8 cellular contexts compared by ENCODE assay signal in the genomic region with DNA sequence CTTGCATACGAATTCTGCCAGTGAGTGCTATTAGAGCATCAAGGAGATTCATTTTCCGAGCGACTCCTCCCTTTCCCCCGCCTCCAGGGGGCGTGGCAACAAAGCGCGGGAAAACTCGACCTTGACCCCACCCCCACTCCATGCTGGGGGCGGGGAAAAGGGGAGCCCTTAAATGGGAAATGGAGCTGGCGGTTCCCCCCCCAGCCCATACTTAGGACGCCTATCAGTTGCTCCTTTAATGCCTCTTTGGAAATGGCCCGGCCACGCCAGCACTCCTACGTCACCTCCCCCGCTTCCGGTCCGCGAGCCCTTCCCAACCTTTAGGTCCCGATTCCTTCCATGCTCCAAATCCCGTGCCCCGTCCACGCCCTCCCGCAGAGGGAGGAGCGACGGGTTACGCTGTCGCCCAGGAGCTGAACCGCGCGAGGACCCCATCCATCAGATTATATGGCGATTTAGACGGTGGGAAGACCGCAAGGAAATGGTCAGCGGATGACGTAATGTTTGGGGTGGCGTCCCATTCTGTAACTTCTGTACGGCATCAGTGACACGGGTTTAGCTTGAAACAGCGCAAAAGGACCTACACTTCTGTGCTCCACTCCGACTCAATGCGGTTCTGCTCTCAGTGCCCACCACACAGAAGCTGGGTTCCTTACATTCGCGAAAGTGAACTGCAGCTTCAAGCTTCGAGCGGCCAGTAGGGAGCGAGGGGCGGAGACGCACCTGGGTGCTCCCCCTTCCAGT. TPM values are rescaled to one million over a fixed set of nuclear protein-coding genes. Genes with fewer than 3 reads are reported as not detected.
DNase-seq lines count a peak whose midpoint lies in the region; ATAC-seq and TF ChIP-seq lines count a peak whose summit lies in the region.

No MANE protein-coding gene starts in this region.

- no peaks in the 10 kb centered on the region for H3K36me3 Mint-ChIP-seq in activated naive CD4-positive, alpha-beta T cell treated with anti-CD3 and anti-CD28 coated beads, Interleukin-2, amount 50 U/mL, for 24 hours

- H3K9me3 Mint-ChIP-seq in activated naive CD4-positive, alpha-beta T cell treated with anti-CD3 and anti-CD28 coated beads, Interleukin-2, amount 50 U/mL, for 24 hours, result no peaks in the 10 kb centered on the region

- peak overlapping the region; percentile 95 for H3K9ac ChIP-seq in SK-N-MC (ENCODE audit: insufficient read length)

- TF ChIP-seq EP300 in suprapubic skin (IDR thresholded peaks at IDR 0.05), result no peak

- H3K27ac ChIP-seq in SK-N-MC, result peak overlapping the region; percentile 98
- H3K27ac ChIP-seq in suprapubic skin, result peak overlapping the region; percentile 99

- no peak for TF ChIP-seq CTCF in suprapubic skin (IDR thresholded peaks at IDR 0.05)

- ATAC-seq in HG02571 (IDR thresholded peaks at IDR 0.05; ENCODE audit: unreplicated experiment), result peak; percentile 41

- H3K4me1 Mint-ChIP-seq in activated naive CD4-positive, alpha-beta T cell treated with anti-CD3 and anti-CD28 coated beads, Interleukin-2, amount 50 U/mL, for 24 hours, result peaks cover 46% of the 10 kb centered on the region

- H3K27ac Mint-ChIP-seq in activated naive CD4-positive, alpha-beta T cell treated with anti-CD3 and anti-CD28 coated beads, Interleukin-2, amount 50 U/mL, for 24 hours, result peak overlapping the region; percentile 99

- peaks cover 23% of the 10 kb centered on the region for H3K4me1 ChIP-seq in suprapubic skin

- H3K27me3 ChIP-seq in suprapubic skin, result no peaks in the 10 kb centered on the region

- no peaks in the 10 kb centered on the region for H3K27me3 Mint-ChIP-seq in activated naive CD4-positive, alpha-beta T cell treated with anti-CD3 and anti-CD28 coated beads, Interleukin-2, amount 50 U/mL, for 24 hours

- peak in 1 of 2 donors; percentile 57 for TF ChIP-seq POLR2A in suprapubic skin (IDR thresholded peaks at IDR 0.05)

- DNase-seq in GM03348 (ENCODE audit: low spot score), result peak; percentile 95
- DNase-seq in NCI-H1048 (lab: John Stamatoyannopoulos, UW), result peak; percentile 98
- peak; percentile 91 for DNase-seq in SK-N-MC (ENCODE audit: low read depth, low spot score)
- DNase-seq in globus pallidus (ENCODE audit: low spot score), result peak; percentile 97
- DNase-seq in nucleus accumbens (lab: John Stamatoyannopoulos, UW), result peak; percentile 57 to 96 (median 91)
- DNase-seq in suprapubic skin (ENCODE audit: low spot score in 2 of 2), result peak; percentile 98 to 99

- H3K4me3 ChIP-seq in SK-N-MC (peak overlapping the region; percentile 94), suprapubic skin (peak overlapping the region; percentile 94)

- WGBS in suprapubic skin, result under 1% methylated on average over 44 of the region's 48 CpGs

- H3K36me3 ChIP-seq in SK-N-MC (ENCODE audit: insufficient read depth, low read length), result peaks cover 4% of the 10 kb centered on the region; the same call in 1 of the 2 replicates
- peaks cover 16% of the 10 kb centered on the region for H3K36me3 ChIP-seq in suprapubic skin

- no peaks in the 10 kb centered on the region for H3K9me3 ChIP-seq in SK-N-MC (ENCODE audit: low read depth, low read length)
- H3K9me3 ChIP-seq in suprapubic skin, result no peaks in the 10 kb centered on the region

- H3K4me3 Mint-ChIP-seq in activated naive CD4-positive, alpha-beta T cell treated with anti-CD3 and anti-CD28 coated beads, Interleukin-2, amount 50 U/mL, for 24 hours, result peak overlapping the region; percentile 98

RNA-seq across cellular contexts. Expression of a gene that starts 0.7 kb away (rescaled TPM):
- 10 to 100 TPM; 23.6 to 36.8 (median 29.7) TPM for total RNA-seq in suprapubic skin

RNA-seq across cellular contexts. Expression of a gene that starts 26.9 kb away (rescaled TPM):
- total RNA-seq in suprapubic skin, result 100 to 1,000 TPM; 101 to 133 (median 119) TPM

RNA-seq across cellular contexts. Expression of a gene that starts 45.8 kb away (rescaled TPM):
- 100 to 1,000 TPM in 1 of 4 donors, 10 to 100 TPM in 3; 50.0 to 102 (median 60.3) TPM for total RNA-seq in suprapubic skin

Comparison
In these comparisons a context has a peak if more than half of its experiments do, and no peak if none do; other contexts are left out.
1. Peak in every context shown above with its lines: DNase-seq, ATAC-seq, H3K4me3 ChIP-seq and H3K27ac ChIP-seq.